In genomic region chr12:57744777-57745484, GRCh38 we compare ENCODE assay signal across 8 cellular contexts. TPM values are rescaled to one million over a fixed set of nuclear protein-coding genes. Genes with fewer than 3 reads are reported as not detected.
A peak's percentile ranks its signal among the peaks of the same experiment; 100 is the strongest.
DNase-seq lines count a peak whose midpoint lies in the region; ATAC-seq and FAIRE-seq lines count a peak whose summit lies in the region.

Gene TSPAN31 (plus strand): TSS chr12:57745039. CDS start chr12:57745155, 116 bp downstream.

- peaks cover 19% of the 10 kb centered on the region for H3K79me2 ChIP-seq in Karpas-422 (ENCODE audit: low read length)

- peak; percentile 84 for FAIRE-seq in RCC 7860 (lab: Jason Lieb, UNC)

- H3K9me3 ChIP-seq in Karpas-422 (ENCODE audit: low read length) (no peaks in the 10 kb centered on the region), mucosa of stomach (ENCODE audit: control insufficient read depth, low read length) (no peaks in the 10 kb centered on the region)

- no peaks in the 10 kb centered on the region for H3K9me2 ChIP-seq in Karpas-422 (replicated peaks; ENCODE audit: insufficient read depth, low read length)

- DNase-seq in DMS79 (lab: John Stamatoyannopoulos, UW) (peak; percentile 91), Karpas-422 (peak; percentile 96), RCC 7860 (ENCODE audit: low spot score) (peak; percentile 88)
- peak; percentile 95 to 97 for DNase-seq in activated T-cell treated with anti-CD3 and anti-CD28 coated beads, Interleukin-2, amount 50 U/mL, for 72 hours
- DNase-seq in stimulated activated CD8-positive, alpha-beta memory T cell treated with anti-CD3 and anti-CD28 coated beads, Interleukin-4, amount 100 ng/mL, for 48 hours = peak; percentile 97

- H3K4me3 Mint-ChIP-seq in activated T-cell treated with anti-CD3 and anti-CD28 coated beads, Interleukin-2, amount 50 U/mL, for 72 hours = peak within 1 kb of the TSS; percentile 88 to 99

- H3K4me1 Mint-ChIP-seq in activated T-cell treated with anti-CD3 and anti-CD28 coated beads, Interleukin-2, amount 50 U/mL, for 72 hours (ENCODE audit: low read depth) = peaks cover 56% of the 10 kb centered on the region

- no peaks in the 10 kb centered on the region for H3K9me3 Mint-ChIP-seq in activated T-cell treated with anti-CD3 and anti-CD28 coated beads, Interleukin-2, amount 50 U/mL, for 72 hours

- no peaks in the 10 kb centered on the region for H3K27me3 Mint-ChIP-seq in activated T-cell treated with anti-CD3 and anti-CD28 coated beads, Interleukin-2, amount 50 U/mL, for 72 hours (ENCODE audit: low read depth)

- H3K27ac Mint-ChIP-seq in activated T-cell treated with anti-CD3 and anti-CD28 coated beads, Interleukin-2, amount 50 U/mL, for 72 hours = peak within 1 kb of the TSS; percentile 65

- H3K9ac ChIP-seq in Karpas-422 (ENCODE audit: low read length) = peak within 1 kb of the TSS; percentile 75
- peak within 1 kb of the TSS; percentile 92 for H3K9ac ChIP-seq in mucosa of stomach (ENCODE audit: low read length)

- no peaks in the 10 kb centered on the region for H4K20me1 ChIP-seq in Karpas-422 (ENCODE audit: insufficient read depth, low read depth, low read length)

- peak within 1 kb of the TSS; percentile 67 for H3K4me2 ChIP-seq in Karpas-422 (ENCODE audit: low read depth, low read length, poor library complexity, severe bottlenecking)

- H3K36me3 ChIP-seq in Karpas-422 (ENCODE audit: insufficient read depth, low read length) (peaks cover 21% of the 10 kb centered on the region), mucosa of stomach (ENCODE audit: control insufficient read depth, insufficient read depth, low read length) (no peaks in the 10 kb centered on the region)

- peak within 1 kb of the TSS; percentile 67 for H3K4me3 ChIP-seq in Karpas-422 (ENCODE audit: low read length)
- H3K4me3 ChIP-seq in mucosa of stomach (ENCODE audit: low read length) = peak within 1 kb of the TSS; percentile 78

- no peak within 1 kb of the TSS; the same call in none of the 2 replicates for H2AFZ ChIP-seq in Karpas-422 (ENCODE audit: low read length)

- peak within 1 kb of the TSS; percentile 51 for H3K27ac ChIP-seq in Karpas-422 (ENCODE audit: low read length)

- H3K4me1 ChIP-seq in Karpas-422 (ENCODE audit: low read length) (peaks cover 41% of the 10 kb centered on the region), mucosa of stomach (ENCODE audit: control insufficient read depth, insufficient read depth, low read length) (peaks cover 16% of the 10 kb centered on the region)

- peaks cover 4 to 25% of the 10 kb centered on the region in 2 donors for H3K36me3 Mint-ChIP-seq in activated T-cell treated with anti-CD3 and anti-CD28 coated beads, Interleukin-2, amount 50 U/mL, for 72 hours (ENCODE audit: insufficient read depth in 2 of 2)

- ATAC-seq in GM21825 (IDR thresholded peaks at IDR 0.05; ENCODE audit: unreplicated experiment) (peak; percentile 73), esophagus mucosa (peak; percentile 94)
- ATAC-seq in activated T-cell treated with anti-CD3 and anti-CD28 coated beads, Interleukin-2, amount 50 U/mL, for 72 hours (replicated peaks in 1 of 2) = peak; percentile 86 to 88

- no peaks in the 10 kb centered on the region for H3K27me3 ChIP-seq in Karpas-422 (ENCODE audit: low read length)
- H3K27me3 ChIP-seq in mucosa of stomach (ENCODE audit: control insufficient read depth, insufficient read depth, low read length) = peaks cover 21% of the 10 kb centered on the region

RNA-seq across cellular contexts. Expression of gene TSPAN31, which starts in this region (rescaled TPM):
- total RNA-seq in Karpas-422 (2014; rRNA removed; shearing (Covaris generic); ENCODE audit: low replicate concordance) = 33.3 and 42.7 TPM in 2 replicates
- total RNA-seq in activated T-cell treated with anti-CD3 and anti-CD28 coated beads, Interleukin-2, amount 50 U/mL, for 72 hours = 10 to 100 TPM; 18.2 to 19.6 TPM
- 22.6 TPM for total RNA-seq in esophagus mucosa

Comparison
In these comparisons a context has a peak if more than half of its experiments do, and no peak if none do; other contexts are left out.
1. Peak in every context shown above with its lines: DNase-seq, ATAC-seq, H3K4me3 ChIP-seq and H3K27ac ChIP-seq.